ENCODE assay signal across 1 cellular context in the genomic region with DNA sequence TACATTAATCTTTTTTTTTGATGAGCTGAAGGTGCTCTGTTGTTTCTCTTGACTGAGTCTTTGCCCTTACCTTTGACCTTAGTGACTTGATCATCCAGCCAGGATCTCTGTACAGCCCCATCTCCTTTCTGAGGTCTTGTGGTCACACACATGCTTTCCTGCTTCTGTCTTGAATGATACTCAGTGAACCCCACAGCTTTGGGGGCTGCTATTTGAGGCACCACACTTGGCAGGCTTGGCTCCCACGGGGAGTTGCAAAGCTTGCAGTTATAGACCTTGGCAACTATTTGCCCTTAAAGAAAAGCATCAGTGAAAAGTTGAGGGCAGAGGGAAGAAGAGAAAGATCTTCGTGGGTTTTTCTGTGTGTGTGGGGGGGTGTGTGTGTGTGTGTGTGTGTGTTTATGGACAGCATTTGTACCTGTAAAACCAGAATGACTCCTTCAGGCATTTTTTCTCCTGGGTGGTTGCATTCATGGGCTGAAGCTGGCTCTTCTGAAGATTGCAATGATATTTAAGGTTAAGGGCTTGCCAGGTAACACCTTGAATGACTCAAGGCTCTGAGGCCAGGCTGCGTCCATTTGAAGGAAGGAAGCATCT.
TF ChIP-seq lines count a peak whose summit lies in the region.

No MANE protein-coding gene starts in this region.

TF ChIP-seq in GM12878, 131 proteins besides CTCF, POLR2A, EP300 and RAD21 (continued from another document and continues in another):
- no peak for TF ChIP-seq NFXL1 (IDR thresholded peaks at IDR 0.05; ENCODE audit: borderline replicate concordance)
- no peak for TF ChIP-seq NR2C2 (IDR thresholded peaks at IDR 0.05; ENCODE audit: borderline replicate concordance, control insufficient read depth, insufficient read length, low read depth)
- peak; percentile 69 for TF ChIP-seq MTA2 (IDR thresholded peaks at IDR 0.05; ENCODE audit: low read depth)
- no peak for TF ChIP-seq ZBTB40 (IDR thresholded peaks at IDR 0.05; ENCODE audit: borderline replicate concordance)
- TF ChIP-seq ZNF687 (IDR thresholded peaks at IDR 0.05) = peak; percentile 98
- peak; percentile 47; the same call in 1 of the 2 replicates for TF ChIP-seq NFIC (IDR thresholded peaks at IDR 0.05; ENCODE audit: low read depth, low read length)
- TF ChIP-seq ZNF274 (IDR thresholded peaks at IDR 0.05; ENCODE audit: insufficient read depth, insufficient read length) = no peak
- TF ChIP-seq, protein P1, sequence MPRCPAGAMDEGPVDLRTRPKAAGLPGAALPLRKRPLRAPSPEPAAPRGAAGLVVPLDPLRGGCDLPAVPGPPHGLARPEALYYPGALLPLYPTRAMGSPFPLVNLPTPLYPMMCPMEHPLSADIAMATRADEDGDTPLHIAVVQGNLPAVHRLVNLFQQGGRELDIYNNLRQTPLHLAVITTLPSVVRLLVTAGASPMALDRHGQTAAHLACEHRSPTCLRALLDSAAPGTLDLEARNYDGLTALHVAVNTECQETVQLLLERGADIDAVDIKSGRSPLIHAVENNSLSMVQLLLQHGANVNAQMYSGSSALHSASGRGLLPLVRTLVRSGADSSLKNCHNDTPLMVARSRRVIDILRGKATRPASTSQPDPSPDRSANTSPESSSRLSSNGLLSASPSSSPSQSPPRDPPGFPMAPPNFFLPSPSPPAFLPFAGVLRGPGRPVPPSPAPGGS (IDR thresholded peaks at IDR 0.05; ENCODE audit: borderline replicate concordance, insufficient read depth, low read depth, low read length, poor library complexity, severe bottlenecking) = no peak
- peak; percentile 44; the same call in 1 of the 2 replicates for TF ChIP-seq ATF7 (IDR thresholded peaks at IDR 0.05; ENCODE audit: low read depth)
- TF ChIP-seq STAT3 (IDR thresholded peaks at IDR 0.05; ENCODE audit: low read depth, low read length) = no peak
- TF ChIP-seq GABPA (IDR thresholded peaks at IDR 0.05; ENCODE audit: low read depth) = no peak
- TF ChIP-seq, protein P2, sequence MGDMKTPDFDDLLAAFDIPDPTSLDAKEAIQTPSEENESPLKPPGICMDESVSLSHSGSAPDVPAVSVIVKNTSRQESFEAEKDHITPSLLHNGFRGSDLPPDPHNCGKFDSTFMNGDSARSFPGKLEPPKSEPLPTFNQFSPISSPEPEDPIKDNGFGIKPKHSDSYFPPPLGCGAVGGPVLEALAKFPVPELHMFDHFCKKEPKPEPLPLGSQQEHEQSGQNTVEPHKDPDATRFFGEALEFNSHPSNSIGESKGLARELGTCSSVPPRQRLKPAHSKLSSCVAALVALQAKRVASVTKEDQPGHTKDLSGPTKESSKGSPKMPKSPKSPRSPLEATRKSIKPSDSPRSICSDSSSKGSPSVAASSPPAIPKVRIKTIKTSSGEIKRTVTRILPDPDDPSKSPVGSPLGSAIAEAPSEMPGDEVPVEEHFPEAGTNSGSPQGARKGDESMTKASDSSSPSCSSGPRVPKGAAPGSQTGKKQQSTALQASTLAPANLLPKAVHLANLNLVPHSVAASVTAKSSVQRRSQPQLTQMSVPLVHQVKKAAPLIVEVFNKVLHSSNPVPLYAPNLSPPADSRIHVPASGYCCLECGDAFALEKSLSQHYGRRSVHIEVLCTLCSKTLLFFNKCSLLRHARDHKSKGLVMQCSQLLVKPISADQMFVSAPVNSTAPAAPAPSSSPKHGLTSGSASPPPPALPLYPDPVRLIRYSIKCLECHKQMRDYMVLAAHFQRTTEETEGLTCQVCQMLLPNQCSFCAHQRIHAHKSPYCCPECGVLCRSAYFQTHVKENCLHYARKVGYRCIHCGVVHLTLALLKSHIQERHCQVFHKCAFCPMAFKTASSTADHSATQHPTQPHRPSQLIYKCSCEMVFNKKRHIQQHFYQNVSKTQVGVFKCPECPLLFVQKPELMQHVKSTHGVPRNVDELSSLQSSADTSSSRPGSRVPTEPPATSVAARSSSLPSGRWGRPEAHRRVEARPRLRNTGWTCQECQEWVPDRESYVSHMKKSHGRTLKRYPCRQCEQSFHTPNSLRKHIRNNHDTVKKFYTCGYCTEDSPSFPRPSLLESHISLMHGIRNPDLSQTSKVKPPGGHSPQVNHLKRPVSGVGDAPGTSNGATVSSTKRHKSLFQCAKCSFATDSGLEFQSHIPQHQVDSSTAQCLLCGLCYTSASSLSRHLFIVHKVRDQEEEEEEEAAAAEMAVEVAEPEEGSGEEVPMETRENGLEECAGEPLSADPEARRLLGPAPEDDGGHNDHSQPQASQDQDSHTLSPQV (IDR thresholded peaks at IDR 0.05) = no peak
- TF ChIP-seq ESRRA (IDR thresholded peaks at IDR 0.05; ENCODE audit: low read length) = no peak
- TF ChIP-seq, protein P3, sequence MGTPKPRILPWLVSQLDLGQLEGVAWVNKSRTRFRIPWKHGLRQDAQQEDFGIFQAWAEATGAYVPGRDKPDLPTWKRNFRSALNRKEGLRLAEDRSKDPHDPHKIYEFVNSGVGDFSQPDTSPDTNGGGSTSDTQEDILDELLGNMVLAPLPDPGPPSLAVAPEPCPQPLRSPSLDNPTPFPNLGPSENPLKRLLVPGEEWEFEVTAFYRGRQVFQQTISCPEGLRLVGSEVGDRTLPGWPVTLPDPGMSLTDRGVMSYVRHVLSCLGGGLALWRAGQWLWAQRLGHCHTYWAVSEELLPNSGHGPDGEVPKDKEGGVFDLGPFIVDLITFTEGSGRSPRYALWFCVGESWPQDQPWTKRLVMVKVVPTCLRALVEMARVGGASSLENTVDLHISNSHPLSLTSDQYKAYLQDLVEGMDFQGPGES (IDR thresholded peaks at IDR 0.05) = no peak
- TF ChIP-seq, protein P4, sequence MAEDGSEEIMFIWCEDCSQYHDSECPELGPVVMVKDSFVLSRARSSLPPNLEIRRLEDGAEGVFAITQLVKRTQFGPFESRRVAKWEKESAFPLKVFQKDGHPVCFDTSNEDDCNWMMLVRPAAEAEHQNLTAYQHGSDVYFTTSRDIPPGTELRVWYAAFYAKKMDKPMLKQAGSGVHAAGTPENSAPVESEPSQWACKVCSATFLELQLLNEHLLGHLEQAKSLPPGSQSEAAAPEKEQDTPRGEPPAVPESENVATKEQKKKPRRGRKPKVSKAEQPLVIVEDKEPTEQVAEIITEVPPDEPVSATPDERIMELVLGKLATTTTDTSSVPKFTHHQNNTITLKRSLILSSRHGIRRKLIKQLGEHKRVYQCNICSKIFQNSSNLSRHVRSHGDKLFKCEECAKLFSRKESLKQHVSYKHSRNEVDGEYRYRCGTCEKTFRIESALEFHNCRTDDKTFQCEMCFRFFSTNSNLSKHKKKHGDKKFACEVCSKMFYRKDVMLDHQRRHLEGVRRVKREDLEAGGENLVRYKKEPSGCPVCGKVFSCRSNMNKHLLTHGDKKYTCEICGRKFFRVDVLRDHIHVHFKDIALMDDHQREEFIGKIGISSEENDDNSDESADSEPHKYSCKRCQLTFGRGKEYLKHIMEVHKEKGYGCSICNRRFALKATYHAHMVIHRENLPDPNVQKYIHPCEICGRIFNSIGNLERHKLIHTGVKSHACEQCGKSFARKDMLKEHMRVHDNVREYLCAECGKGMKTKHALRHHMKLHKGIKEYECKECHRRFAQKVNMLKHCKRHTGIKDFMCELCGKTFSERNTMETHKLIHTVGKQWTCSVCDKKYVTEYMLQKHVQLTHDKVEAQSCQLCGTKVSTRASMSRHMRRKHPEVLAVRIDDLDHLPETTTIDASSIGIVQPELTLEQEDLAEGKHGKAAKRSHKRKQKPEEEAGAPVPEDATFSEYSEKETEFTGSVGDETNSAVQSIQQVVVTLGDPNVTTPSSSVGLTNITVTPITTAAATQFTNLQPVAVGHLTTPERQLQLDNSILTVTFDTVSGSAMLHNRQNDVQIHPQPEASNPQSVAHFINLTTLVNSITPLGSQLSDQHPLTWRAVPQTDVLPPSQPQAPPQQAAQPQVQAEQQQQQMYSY (CRISPR knock-in tag; IDR thresholded peaks at IDR 0.05) = no peak
- TF ChIP-seq HDAC6 (IDR thresholded peaks at IDR 0.05; ENCODE audit: unreplicated experiment) = no peak
- no peak for TF ChIP-seq SPI1 (IDR thresholded peaks at IDR 0.05; ENCODE audit: borderline replicate concordance, insufficient read depth, low read depth, low read length)
- no peak for TF ChIP-seq RAD51 (IDR thresholded peaks at IDR 0.05)
- no peak for TF ChIP-seq ZZZ3 (IDR thresholded peaks at IDR 0.05; ENCODE audit: control insufficient read depth, insufficient read length, low read depth)
- peak; percentile 78 for TF ChIP-seq CBFB (IDR thresholded peaks at IDR 0.05; ENCODE audit: low read depth)
- TF ChIP-seq FOXM1 (IDR thresholded peaks at IDR 0.05; ENCODE audit: low read depth, low read length) = no peak
- TF ChIP-seq TCF7 (IDR thresholded peaks at IDR 0.05; ENCODE audit: borderline replicate concordance) = no peak
- TF ChIP-seq KDM1A (IDR thresholded peaks at IDR 0.05; ENCODE audit: borderline replicate concordance) = no peak
- TF ChIP-seq SMAD1 (IDR thresholded peaks at IDR 0.05; ENCODE audit: low read depth, partially characterized antibody) = peak; percentile 49
- TF ChIP-seq RB1 (IDR thresholded peaks at IDR 0.05; ENCODE audit: borderline replicate concordance) = no peak
- no peak for TF ChIP-seq PAX5 (IDR thresholded peaks at IDR 0.05; ENCODE audit: borderline replicate concordance, low read depth, low read length)
- no peak for TF ChIP-seq BACH1 (IDR thresholded peaks at IDR 0.05; ENCODE audit: borderline replicate concordance)
- no peak for TF ChIP-seq WRNIP1 (IDR thresholded peaks at IDR 0.05; ENCODE audit: borderline replicate concordance, low read depth, low read length)
- no peak for TF ChIP-seq EZH2 (IDR thresholded peaks at IDR 0.05; ENCODE audit: borderline replicate concordance, control insufficient read depth, low read depth, low read length)
- TF ChIP-seq, protein P5, sequence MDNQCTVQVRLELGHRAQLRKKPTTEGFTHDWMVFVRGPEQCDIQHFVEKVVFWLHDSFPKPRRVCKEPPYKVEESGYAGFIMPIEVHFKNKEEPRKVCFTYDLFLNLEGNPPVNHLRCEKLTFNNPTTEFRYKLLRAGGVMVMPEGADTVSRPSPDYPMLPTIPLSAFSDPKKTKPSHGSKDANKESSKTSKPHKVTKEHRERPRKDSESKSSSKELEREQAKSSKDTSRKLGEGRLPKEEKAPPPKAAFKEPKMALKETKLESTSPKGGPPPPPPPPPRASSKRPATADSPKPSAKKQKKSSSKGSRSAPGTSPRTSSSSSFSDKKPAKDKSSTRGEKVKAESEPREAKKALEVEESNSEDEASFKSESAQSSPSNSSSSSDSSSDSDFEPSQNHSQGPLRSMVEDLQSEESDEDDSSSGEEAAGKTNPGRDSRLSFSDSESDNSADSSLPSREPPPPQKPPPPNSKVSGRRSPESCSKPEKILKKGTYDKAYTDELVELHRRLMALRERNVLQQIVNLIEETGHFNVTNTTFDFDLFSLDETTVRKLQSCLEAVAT (IDR thresholded peaks at IDR 0.05) = peak; percentile 85
- TF ChIP-seq, protein P6, sequence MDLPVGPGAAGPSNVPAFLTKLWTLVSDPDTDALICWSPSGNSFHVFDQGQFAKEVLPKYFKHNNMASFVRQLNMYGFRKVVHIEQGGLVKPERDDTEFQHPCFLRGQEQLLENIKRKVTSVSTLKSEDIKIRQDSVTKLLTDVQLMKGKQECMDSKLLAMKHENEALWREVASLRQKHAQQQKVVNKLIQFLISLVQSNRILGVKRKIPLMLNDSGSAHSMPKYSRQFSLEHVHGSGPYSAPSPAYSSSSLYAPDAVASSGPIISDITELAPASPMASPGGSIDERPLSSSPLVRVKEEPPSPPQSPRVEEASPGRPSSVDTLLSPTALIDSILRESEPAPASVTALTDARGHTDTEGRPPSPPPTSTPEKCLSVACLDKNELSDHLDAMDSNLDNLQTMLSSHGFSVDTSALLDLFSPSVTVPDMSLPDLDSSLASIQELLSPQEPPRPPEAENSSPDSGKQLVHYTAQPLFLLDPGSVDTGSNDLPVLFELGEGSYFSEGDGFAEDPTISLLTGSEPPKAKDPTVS (IDR thresholded peaks at IDR 0.05; ENCODE audit: low read depth, low read length) = no peak
- TF ChIP-seq CEBPB (IDR thresholded peaks at IDR 0.05; ENCODE audit: borderline replicate concordance in 1 of 2, low read depth in 2 of 2, low read length in 2 of 2) = no peak
